ENCODE assay signal across 8 cellular contexts in genomic region chr20:38649275-38649891, GRCh38. TPM values are rescaled to one million over a fixed set of nuclear protein-coding genes. Genes with fewer than 3 reads are reported as not detected.
DNase-seq lines count a peak whose midpoint lies in the region; ATAC-seq and TF ChIP-seq lines count a peak whose summit lies in the region.

No MANE protein-coding gene starts in this region.

- H3K9me3 Mint-ChIP-seq in H9 = peaks cover 3 to 4% of the 10 kb centered on the region in 2 experiments; a peak in 4 of 5 replicates
- no peaks in the 10 kb centered on the region for H3K9me3 Mint-ChIP-seq in CD8-positive, alpha-beta memory T cell
- peaks cover 4% of the 10 kb centered on the region for H3K9me3 Mint-ChIP-seq in T-helper 2 cell treated with Interferon-gamma antibody and Interleukin-4, amounts not matched to agents 5 μg/mL and 100 μg/mL, for 36 hours

- TF ChIP-seq CTCF in H9 (conservative IDR thresholded peaks at IDR 0.05) = peak; percentile 73
- TF ChIP-seq CTCF in PC-3 (conservative IDR thresholded peaks at IDR 0.05; ENCODE audit: low read depth, low read length) = peak; percentile 68
- TF ChIP-seq CTCF in fibroblast of villous mesenchyme (IDR thresholded peaks at IDR 0.05; ENCODE audit: insufficient read depth, low read depth, low read length) = peak; percentile 53
- TF ChIP-seq CTCF in sigmoid colon (IDR thresholded peaks at IDR 0.05) = no peak

- BruUV-seq in PC-3 (replicated peaks; lab: Mats Ljungman, UMichigan) = no TSS peak

- H3K27me3 ChIP-seq in H9 (ENCODE audit: insufficient read depth, low read length) = peaks cover 21% of the 10 kb centered on the region; the same call in 1 of the 2 replicates
- peaks cover 13% of the 10 kb centered on the region; the same call in 1 of the 2 replicates for H3K27me3 ChIP-seq in PC-3 (ENCODE audit: low read length)
- H3K27me3 ChIP-seq in CD8-positive, alpha-beta memory T cell (ENCODE audit: insufficient read depth, low read length, poor library complexity, severe bottlenecking) = peaks cover 28% of the 10 kb centered on the region
- peaks cover 10 to 86% (median 32%) of the 10 kb centered on the region in 3 donors for H3K27me3 ChIP-seq in sigmoid colon

- H3K9me3 ChIP-seq in H9 (ENCODE audit: control insufficient read depth, low read depth, low read length) (no peaks in the 10 kb centered on the region), PC-3 (ENCODE audit: low read length) (0 out of 2 replicates have a peak, but pooled peaks cover 8% of the 10 kb centered on the region), sigmoid colon (no peaks in the 10 kb centered on the region)
- no peaks in the 10 kb centered on the region for H3K9me3 ChIP-seq in CD8-positive, alpha-beta memory T cell (ENCODE audit: low read length)

- TF ChIP-seq EP300 in sigmoid colon (IDR thresholded peaks at IDR 0.05) = no peak

- H3K9ac ChIP-seq in H9 (ENCODE audit: extremely low read depth, insufficient read length, low read length) (no peak overlapping the region), PC-3 (ENCODE audit: low read length) (no peak overlapping the region)

- H4K8ac ChIP-seq in H9 (replicated peaks; ENCODE audit: insufficient read length, low read depth, low read length) = no peak overlapping the region

- H3K14ac ChIP-seq in H9 (ENCODE audit: insufficient read depth, low read length) = no peak overlapping the region

- CTCF ChIA-PET in PC-3 (lab: Charles Lee) = no interaction called here
- CTCF ChIA-PET in CD8-positive, alpha-beta memory T cell (lab: Charles Lee) = interaction anchor here (0.8 to 2.1 kb wide), 6 partner anchors 10 to 401 kb away, joined by 4 to 6 read pairs (median 4); partner anchors contain the start of gene DHX35

- TF ChIP-seq POLR2A in sigmoid colon (IDR thresholded peaks at IDR 0.05) = no peak

- ATAC-seq in PC-3 = peak; percentile 65
- ATAC-seq in GM18498 (IDR thresholded peaks at IDR 0.05; ENCODE audit: unreplicated experiment) = no peak

- no CpG with 5 or more reads among the region's 10 CpGs for WGBS in H9 (ENCODE audit: extremely low coverage, insufficient read length, low lambda C conversion rate)
- WGBS in sigmoid colon, 2 donors = 33 to 37% methylated on average over 10 of the region's 10 CpGs

- H3K79me2 ChIP-seq in H9 (ENCODE audit: insufficient read depth, low read length) (no peaks in the 10 kb centered on the region), PC-3 (ENCODE audit: low read length) (no peaks in the 10 kb centered on the region)

- no peaks in the 10 kb centered on the region for H4K20me1 ChIP-seq in H9 (ENCODE audit: control insufficient read depth, insufficient read depth, insufficient read length)
- no peaks in the 10 kb centered on the region for H4K20me1 ChIP-seq in PC-3 (ENCODE audit: low read length)

- peak; percentile 54 for DNase-seq in AG20443 (ENCODE audit: low spot score)
- peak; percentile 61 for DNase-seq in H9
- DNase-seq in PC-3 = peak; percentile 48
- peak; percentile 18 for DNase-seq in fibroblast of villous mesenchyme (ENCODE audit: low read depth)
- DNase-seq in CD8-positive, alpha-beta memory T cell = no peak
- DNase-seq in sigmoid colon = no peak
- no peak for DNase-seq in T-helper 2 cell treated with Interferon-gamma antibody and Interleukin-4, amounts not matched to agents 5 μg/mL and 100 μg/mL, for 36 hours (ENCODE audit: low spot score)

- no peak overlapping the region for H3K4me3 Mint-ChIP-seq in H9
- H3K4me3 Mint-ChIP-seq in CD8-positive, alpha-beta memory T cell = no peak overlapping the region
- no peak overlapping the region for H3K4me3 Mint-ChIP-seq in T-helper 2 cell treated with Interferon-gamma antibody and Interleukin-4, amounts not matched to agents 5 μg/mL and 100 μg/mL, for 36 hours

- POLR2A ChIA-PET in PC-3 (lab: Charles Lee; ENCODE audit: unreplicated experiment) = no interaction called here
- POLR2A ChIA-PET in CD8-positive, alpha-beta memory T cell (lab: Charles Lee) = no interaction called here

- H2BK120ac ChIP-seq in H9 (ENCODE audit: low read depth, low read length, poor library complexity, severe bottlenecking) = no peak overlapping the region

- no peak overlapping the region for H3K4ac ChIP-seq in H9 (ENCODE audit: low read depth, low read length)

- no peak overlapping the region for H2BK5ac ChIP-seq in H9 (ENCODE audit: insufficient read length, low read length)

- H2BK12ac ChIP-seq in H9 (ENCODE audit: insufficient read length, low read depth, low read length) = no peak overlapping the region

- H3K36me3 ChIP-seq in PC-3 (ENCODE audit: low read depth, low read length) (no peaks in the 10 kb centered on the region), sigmoid colon (no peaks in the 10 kb centered on the region)
- H3K36me3 ChIP-seq in CD8-positive, alpha-beta memory T cell (ENCODE audit: insufficient read depth, low read length) = no peaks in the 10 kb centered on the region

- no peak overlapping the region for H2BK20ac ChIP-seq in H9 (ENCODE audit: low read depth, low read length, poor library complexity, severe bottlenecking)

- H3K4me1 ChIP-seq in H9 (ENCODE audit: insufficient read depth, low read length) (no peaks in the 10 kb centered on the region; the same call in 1 of the 2 replicates), PC-3 (ENCODE audit: insufficient read depth, low read length) (no peaks in the 10 kb centered on the region; the same call in 1 of the 2 replicates), sigmoid colon (peaks cover 0 to 11% (median 6%) of the 10 kb centered on the region in 4 donors)
- H3K4me1 ChIP-seq in CD8-positive, alpha-beta memory T cell (ENCODE audit: insufficient read depth, low read length) = peaks cover 5% of the 10 kb centered on the region

- no peak overlapping the region for H2AK5ac ChIP-seq in H9 (ENCODE audit: insufficient read length, low read length)

- H3T11ph ChIP-seq in H9 (ENCODE audit: low read length) = no peak overlapping the region

- H3K4me3 ChIP-seq in PC-3 (ENCODE audit: low read length) = no peak overlapping the region
- H3K4me3 ChIP-seq in fibroblast of villous mesenchyme (ENCODE audit: low read depth, low read length) = no peak overlapping the region
- H3K4me3 ChIP-seq in CD8-positive, alpha-beta memory T cell (ENCODE audit: low read length) = no peak overlapping the region
- H3K4me3 ChIP-seq in sigmoid colon = no peak overlapping the region

- intact Hi-C loops in PC-3 (cut with micrococcal nuclease) = loop anchor here (5.0 kb wide), 3 partner anchors 83 to 398 kb away; no protein-coding TSS in a partner anchor
- intact Hi-C loops in sigmoid colon (cut with DNase I) = loop anchor here (5.0 kb wide), 1 partner anchor 243 kb away; no protein-coding TSS in a partner anchor

- H3K56ac ChIP-seq in H9 (ENCODE audit: insufficient read length, low read depth, low read length) = no peak overlapping the region

- H2BK15ac ChIP-seq in H9 (ENCODE audit: low read depth, low read length) = no peak overlapping the region

- no peaks in the 10 kb centered on the region for H3K79me1 ChIP-seq in H9 (ENCODE audit: insufficient read depth, low read depth, low read length, poor library complexity, severe bottlenecking)

- no peak overlapping the region for H3K23ac ChIP-seq in H9 (ENCODE audit: insufficient read length, low read depth, low read length)

- no peak overlapping the region for H3K27ac Mint-ChIP-seq in H9
- H3K27ac Mint-ChIP-seq in CD8-positive, alpha-beta memory T cell = no peak overlapping the region
- no peak overlapping the region for H3K27ac Mint-ChIP-seq in T-helper 2 cell treated with Interferon-gamma antibody and Interleukin-4, amounts not matched to agents 5 μg/mL and 100 μg/mL, for 36 hours

- H3K4me2 ChIP-seq in H9 (ENCODE audit: insufficient read depth, insufficient read length, low read length) (no peak overlapping the region), PC-3 (ENCODE audit: low read length) (no peak overlapping the region)

- H3K18ac ChIP-seq in H9 (ENCODE audit: insufficient read length, low read depth, low read length) = no peak overlapping the region

- 0 out of 2 replicates have a peak, but pooled peaks cover 3% of the 10 kb centered on the region for H3K9me2 ChIP-seq in PC-3 (replicated peaks; ENCODE audit: low read length)

- H3K23me2 ChIP-seq in H9 (ENCODE audit: insufficient read length, low read depth, low read length, poor library complexity, severe bottlenecking) = peaks cover 9% of the 10 kb centered on the region

- H4K91ac ChIP-seq in H9 (ENCODE audit: insufficient read length, low read depth, low read length) = no peak overlapping the region

- H3K27me3 Mint-ChIP-seq in H9 (ENCODE audit: low read depth) = peaks cover 53% of the 10 kb centered on the region
- peaks cover 31 to 42% of the 10 kb centered on the region in 2 donors for H3K27me3 Mint-ChIP-seq in CD8-positive, alpha-beta memory T cell
- H3K27me3 Mint-ChIP-seq in T-helper 2 cell treated with Interferon-gamma antibody and Interleukin-4, amounts not matched to agents 5 μg/mL and 100 μg/mL, for 36 hours (ENCODE audit: low read depth) = peaks cover 32% of the 10 kb centered on the region

- no peaks in the 10 kb centered on the region; a peak in 1 of 7 replicates for H3K36me3 Mint-ChIP-seq in H9 (ENCODE audit: insufficient read depth in 1 of 3, low read depth in 3 of 3)
- peaks cover 0 to 4% (median 0%) of the 10 kb centered on the region in 3 donors for H3K36me3 Mint-ChIP-seq in CD8-positive, alpha-beta memory T cell
- no peaks in the 10 kb centered on the region for H3K36me3 Mint-ChIP-seq in T-helper 2 cell treated with Interferon-gamma antibody and Interleukin-4, amounts not matched to agents 5 μg/mL and 100 μg/mL, for 36 hours (ENCODE audit: low read depth)

- no peaks in the 10 kb centered on the region for H3F3A ChIP-seq in PC-3 (ENCODE audit: low read length, unreplicated experiment)

- H4K5ac ChIP-seq in H9 (ENCODE audit: insufficient read length, low read depth, low read length) = no peak overlapping the region

- H3K27ac ChIP-seq in H9 (ENCODE audit: insufficient read length, low read depth, low read length) = no peak overlapping the region
- H3K27ac ChIP-seq in PC-3 (ENCODE audit: low read length) = no peak overlapping the region
- H3K27ac ChIP-seq in CD8-positive, alpha-beta memory T cell (ENCODE audit: low read depth, low read length) = no peak overlapping the region
- H3K27ac ChIP-seq in sigmoid colon = no peak overlapping the region

- no peak overlapping the region for H2AFZ ChIP-seq in H9 (ENCODE audit: low read length)
- no peak overlapping the region for H2AFZ ChIP-seq in PC-3 (ENCODE audit: low read length)

- peaks cover 12 to 16% of the 10 kb centered on the region in 2 experiments for H3K4me1 Mint-ChIP-seq in H9
- H3K4me1 Mint-ChIP-seq in CD8-positive, alpha-beta memory T cell = peaks cover 8 to 13% (median 8%) of the 10 kb centered on the region in 3 donors
- peaks cover 7% of the 10 kb centered on the region for H3K4me1 Mint-ChIP-seq in T-helper 2 cell treated with Interferon-gamma antibody and Interleukin-4, amounts not matched to agents 5 μg/mL and 100 μg/mL, for 36 hours (ENCODE audit: low read depth)

RNA-seq across cellular contexts. Expression of gene ARHGAP40, which starts 47.8 kb away (rescaled TPM):
- 0.17 and 0.26 TPM in 2 replicates for total RNA-seq in H9 (2021)
- not detected in 2 replicates for total RNA-seq in PC-3 (2014; rRNA removed)
- not detected in 2 replicates for total RNA-seq in fibroblast of villous mesenchyme
- total RNA-seq in CD8-positive, alpha-beta memory T cell = not detected
- not detected for polyA plus RNA-seq in CD8-positive, alpha-beta memory T cell
- total RNA-seq in sigmoid colon = not detected
- polyA plus RNA-seq in sigmoid colon = not detected

Comparison
In these comparisons a context has a peak if more than half of its experiments do, and no peak if none do; other contexts are left out.
1. DNase-seq: peak in AG20443 (single experiment), H9 (single experiment), PC-3 (single experiment) and fibroblast of villous mesenchyme (single experiment); none in CD8-positive, alpha-beta memory T cell (0 of 5), sigmoid colon (single experiment) and T-helper 2 cell treated with Interferon-gamma antibody and Interleukin-4, amounts not matched to agents 5 μg/mL and 100 μg/mL, for 36 hours (single experiment).
2. CTCF ChIP-seq: peak in H9 (single experiment), PC-3 (single experiment) and fibroblast of villous mesenchyme (single experiment); none in sigmoid colon (0 of 4).